ENCODE assay signal across 8 cellular contexts in the genomic region with DNA sequence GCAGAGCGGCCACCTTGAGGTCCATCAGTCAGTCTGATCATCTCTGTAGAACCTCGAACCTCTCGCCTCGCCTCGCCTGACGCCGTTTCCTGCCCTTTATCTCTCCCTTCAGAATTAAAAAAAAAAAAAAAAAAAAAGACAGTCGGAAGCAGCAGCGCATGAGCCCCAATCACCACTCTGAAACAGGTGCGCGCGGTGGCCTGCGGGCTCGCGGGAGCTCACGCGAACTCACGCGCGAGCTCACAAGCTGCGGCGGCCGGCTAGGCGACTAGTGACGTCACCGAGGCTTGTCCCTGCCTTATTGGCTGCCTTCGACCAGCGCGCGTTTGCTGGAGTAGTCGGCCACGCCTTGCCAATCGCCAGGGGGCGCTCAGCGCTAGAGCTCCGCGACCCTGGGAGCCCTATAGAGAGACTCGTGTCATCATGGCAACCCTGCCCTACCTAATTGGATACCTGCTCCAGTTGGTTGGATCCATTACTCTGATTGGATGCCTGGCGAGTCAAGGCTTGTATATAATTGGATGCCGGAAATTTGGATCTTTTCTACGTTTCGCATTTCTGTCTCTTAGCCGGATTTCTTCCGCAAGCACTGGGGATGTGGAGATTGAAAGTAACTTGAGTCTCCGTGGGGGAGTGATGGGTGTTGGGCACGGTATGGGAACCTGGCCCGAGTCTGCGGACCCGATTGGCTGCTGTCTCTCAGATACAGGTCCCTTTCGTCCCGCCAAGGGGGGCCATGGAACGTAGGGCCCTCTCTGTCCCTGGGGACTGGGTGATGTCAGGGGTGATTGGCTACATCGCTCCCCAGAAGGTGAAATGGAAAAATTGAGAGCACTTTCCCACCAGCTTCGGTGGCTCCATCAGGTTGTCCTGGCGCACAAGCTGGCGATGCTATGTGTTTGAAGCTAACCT. TPM values are rescaled to one million over a fixed set of nuclear protein-coding genes. Genes with fewer than 3 reads are reported as not detected.
DNase-seq lines count a peak whose midpoint lies in the region; ATAC-seq, FAIRE-seq and TF ChIP-seq lines count a peak whose summit lies in the region.

No MANE protein-coding gene starts in this region.

- H3K9me3 ChIP-seq in SK-N-SH (no peaks in the 10 kb centered on the region), left ventricle myocardium inferior (replicated peaks) (no peaks in the 10 kb centered on the region), psoas muscle (no peaks in the 10 kb centered on the region)

- H3K4me1 ChIP-seq in SK-N-SH (ENCODE audit: control insufficient read depth in 1 of 2, insufficient read depth in 2 of 2, low read depth in 1 of 2, low read length in 1 of 2): peaks cover 0 to 8% of the 10 kb centered on the region in 2 experiments; a peak in 1 of 4 replicates
- H3K4me1 ChIP-seq in left ventricle myocardium inferior: no peaks in the 10 kb centered on the region
- no peaks in the 10 kb centered on the region for H3K4me1 ChIP-seq in psoas muscle

- TF ChIP-seq EP300 in SK-N-SH (IDR thresholded peaks at IDR 0.05; ENCODE audit: borderline replicate concordance in 1 of 2, low read depth in 1 of 2, low read length in 1 of 2): no peak

- no peak overlapping the region for H3K27ac ChIP-seq in 22Rv1
- no peak overlapping the region for H3K27ac ChIP-seq in SK-N-SH (ENCODE audit: low read depth in 2 of 2, low read length in 1 of 2)
- no peak overlapping the region for H3K27ac ChIP-seq in left ventricle myocardium inferior (replicated peaks)
- H3K27ac ChIP-seq in psoas muscle: no peak overlapping the region

- TF ChIP-seq RAD21 in SK-N-SH (IDR thresholded peaks at IDR 0.05; ENCODE audit: low read length): peak; percentile 79

- TF ChIP-seq CTCF in 22Rv1 (IDR thresholded peaks at IDR 0.05) (peak; percentile 91), SK-N-SH (IDR thresholded peaks at IDR 0.05) (peak; percentile 78), left ventricle myocardium inferior (IDR thresholded peaks at IDR 0.05; ENCODE audit: borderline replicate concordance) (peak; percentile 43), psoas muscle (IDR thresholded peaks at IDR 0.05) (no peak)

- no peak for FAIRE-seq in H54 (lab: Jason Lieb, UNC)

- H3F3A ChIP-seq in SK-N-SH (replicated peaks; ENCODE audit: insufficient read depth): peaks cover 4% of the 10 kb centered on the region

- POLR2A ChIA-PET in SK-N-SH (lab: Yijun Ruan, JAX): no interaction called here

- H2AFZ ChIP-seq in SK-N-SH (ENCODE audit: low read depth): no peak overlapping the region

- H3K9me2 ChIP-seq in SK-N-SH: no peaks in the 10 kb centered on the region

- no peak overlapping the region for H3K9ac ChIP-seq in SK-N-SH

- H4K20me1 ChIP-seq in SK-N-SH (ENCODE audit: insufficient read depth): no peaks in the 10 kb centered on the region

- ATAC-seq in psoas muscle (peak in 2 of 4 donors; percentile 63 to 66), GM18867 (IDR thresholded peaks at IDR 0.05; ENCODE audit: unreplicated experiment) (no peak), GM18520 (IDR thresholded peaks at IDR 0.05; ENCODE audit: unreplicated experiment) (no peak)

- DNase-seq in H54 (ENCODE audit: insufficient read length, low spot score): peak; percentile 90
- DNase-seq in SK-N-SH: peak; percentile 92
- peak; percentile 75 for DNase-seq in activated naive CD4-positive, alpha-beta T cell treated with anti-CD3 and anti-CD28 coated beads, Interleukin-2, amount 50 U/mL, for 16 hours
- DNase-seq in left ventricle myocardium inferior: peak; percentile 53
- DNase-seq in psoas muscle: peak; percentile 58 to 74

- no peaks in the 10 kb centered on the region for H3K79me2 ChIP-seq in SK-N-SH (ENCODE audit: insufficient read depth)

- intact Hi-C loops in left ventricle myocardium inferior (cut with micrococcal nuclease): no loop called here
- intact Hi-C loops in psoas muscle (cut with DNase I): no loop called here

- 0 out of 2 replicates have a peak overlapping the region, but pooled peaks have one; percentile 53 for H3K4me2 ChIP-seq in SK-N-SH

- TF ChIP-seq POLR2A in H54 (IDR thresholded peaks at IDR 0.05; ENCODE audit: low read depth, low read length): no peak

- H3K36me3 ChIP-seq in SK-N-SH (replicated peaks in 1 of 2; ENCODE audit: control insufficient read depth in 1 of 2, insufficient read depth in 2 of 2, low read length in 1 of 2) (no peaks in the 10 kb centered on the region), left ventricle myocardium inferior (no peaks in the 10 kb centered on the region), psoas muscle (ENCODE audit: insufficient read depth in 1 of 2, low read depth in 1 of 2) (no peaks in the 10 kb centered on the region)

- H3K4me3 ChIP-seq in SK-N-SH (ENCODE audit: low read depth in 2 of 2, low read length in 1 of 2) (peak overlapping the region; percentile 26 to 27; a peak in 3 of 4 replicates), left ventricle myocardium inferior (no peak overlapping the region), psoas muscle (no peak overlapping the region)

- CTCF ChIA-PET in SK-N-SH (lab: Yijun Ruan, JAX): interaction anchor here (0.6 to 3.2 kb wide), 24 partner anchors 19 to 242 kb away, joined by 3 to 16 read pairs (median 5); no protein-coding TSS in a partner anchor

- 24% methylated on average over 40 of the region's 56 CpGs for WGBS in SK-N-SH (ENCODE audit: low lambda C conversion rate)
- 9 to 14% (median 13%) methylated on average over 52 to 56 of the region's 56 CpGs for WGBS in psoas muscle, 3 donors

- H3K27me3 ChIP-seq in SK-N-SH (ENCODE audit: insufficient read depth): peaks cover 6% of the 10 kb centered on the region; the same call in 1 of the 2 replicates
- H3K27me3 ChIP-seq in left ventricle myocardium inferior (ENCODE audit: low read depth): peaks cover 61% of the 10 kb centered on the region
- H3K27me3 ChIP-seq in psoas muscle (ENCODE audit: insufficient read depth in 3 of 3, low read length in 2 of 3): peaks cover 0 to 13% (median 3%) of the 10 kb centered on the region in 3 donors

TF ChIP-seq in SK-N-SH, 30 proteins besides CTCF, POLR2A, EP300 and RAD21 (continues in another document):
- TF ChIP-seq TCF12 (IDR thresholded peaks at IDR 0.05) (no peak), SMC3 (IDR thresholded peaks at IDR 0.05; ENCODE audit: low read depth, low read length) (peak; percentile 72), MEF2A (IDR thresholded peaks at IDR 0.05; ENCODE audit: borderline replicate concordance, low read depth) (no peak), IRF3 (IDR thresholded peaks at IDR 0.05; ENCODE audit: low read depth, low read length) (no peak), YY1 (IDR thresholded peaks at IDR 0.05; ENCODE audit: low read depth) (no peak), RFX5 (IDR thresholded peaks at IDR 0.05; ENCODE audit: low read length) (peak; percentile 99), RCOR1 (IDR thresholded peaks at IDR 0.05; ENCODE audit: low read length) (no peak), RXRA (IDR thresholded peaks at IDR 0.05; ENCODE audit: borderline replicate concordance, low read depth) (no peak), FOXJ3 (CRISPR knock-in tag; IDR thresholded peaks at IDR 0.05) (no peak), MXI1 (IDR thresholded peaks at IDR 0.05; ENCODE audit: low read depth, low read length) (peak; percentile 16; the same call in 1 of the 2 replicates), GATA2 (CRISPR knock-in tag; IDR thresholded peaks at IDR 0.05) (no peak), PBX3 (IDR thresholded peaks at IDR 0.05) (no peak), JUND (IDR thresholded peaks at IDR 0.05) (no peak)
- TF ChIP-seq, protein P1, sequence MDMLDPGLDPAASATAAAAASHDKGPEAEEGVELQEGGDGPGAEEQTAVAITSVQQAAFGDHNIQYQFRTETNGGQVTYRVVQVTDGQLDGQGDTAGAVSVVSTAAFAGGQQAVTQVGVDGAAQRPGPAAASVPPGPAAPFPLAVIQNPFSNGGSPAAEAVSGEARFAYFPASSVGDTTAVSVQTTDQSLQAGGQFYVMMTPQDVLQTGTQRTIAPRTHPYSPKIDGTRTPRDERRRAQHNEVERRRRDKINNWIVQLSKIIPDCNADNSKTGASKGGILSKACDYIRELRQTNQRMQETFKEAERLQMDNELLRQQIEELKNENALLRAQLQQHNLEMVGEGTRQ (IDR thresholded peaks at IDR 0.05; ENCODE audit: borderline replicate concordance, low read depth, low read length): no peak

RNA-seq across cellular contexts. Expression of gene SYT3, which starts 31.6 kb away (rescaled TPM):
- polyA plus RNA-seq in SK-N-SH (2012; rRNA removed): 0.52 and 0.94 TPM in 2 replicates
- polyA plus RNA-seq in SK-N-SH (2012; cell fraction: cytosol; rRNA removed): 0.39 and 0.76 TPM in 2 replicates
- polyA plus RNA-seq in SK-N-SH (2012; cell fraction: nucleus; rRNA removed): 1.4 and 1.7 TPM in 2 replicates
- 0.22 TPM for total RNA-seq in left ventricle myocardium inferior
- under 1 TPM in 1 of 4 donors, not detected in 3; 0.26 TPM for total RNA-seq in psoas muscle
- polyA plus RNA-seq in psoas muscle: under 1 TPM in 2 of 3 donors, not detected in 1; 0.07 to 0.12 TPM

RNA-seq across cellular contexts. Expression of gene LRRC4B, which starts 39.9 kb away (rescaled TPM):
- polyA plus RNA-seq in SK-N-SH (2012; rRNA removed) (5.4 and 6.9 TPM in 2 replicates), psoas muscle (under 1 TPM; 0.04 to 0.47 (median 0.32) TPM)
- 2.5 and 6.5 TPM in 2 replicates for polyA plus RNA-seq in SK-N-SH (2012; cell fraction: cytosol; rRNA removed)
- 5.2 and 6.2 TPM in 2 replicates for polyA plus RNA-seq in SK-N-SH (2012; cell fraction: nucleus; rRNA removed)
- total RNA-seq in left ventricle myocardium inferior (0.47 TPM), psoas muscle (1 to 10 TPM in 1 of 4 donors, under 1 TPM in 3; 0.19 to 1.0 (median 0.31) TPM)

RNA-seq across cellular contexts. Expression of gene C19orf81, which starts 41.1 kb away (rescaled TPM):
- polyA plus RNA-seq in SK-N-SH (2012; rRNA removed): 3.4 and 5.7 TPM in 2 replicates
- 2.5 and 3.1 TPM in 2 replicates for polyA plus RNA-seq in SK-N-SH (2012; cell fraction: cytosol; rRNA removed)
- 5.3 and 15.2 TPM in 2 replicates for polyA plus RNA-seq in SK-N-SH (2012; cell fraction: nucleus; rRNA removed)
- 3.6 TPM for total RNA-seq in left ventricle myocardium inferior
- total RNA-seq in psoas muscle: 1 to 10 TPM in 1 of 4 donors, under 1 TPM in 2, not detected in 1; 0.50 to 1.8 (median 0.54) TPM
- 1 to 10 TPM in 1 of 3 donors, not detected in 2; 1.5 TPM for polyA plus RNA-seq in psoas muscle

Comparison
In these comparisons a context has a peak if more than half of its experiments do, and no peak if none do; other contexts are left out.
1. H3K4me3 ChIP-seq: peak in SK-N-SH (2 of 2); none in left ventricle myocardium inferior (single experiment) and psoas muscle (single experiment).
2. Peak in every context shown above with its lines, with median percentiles within 50 percentile points of each other: DNase-seq.